In the genomic region with DNA sequence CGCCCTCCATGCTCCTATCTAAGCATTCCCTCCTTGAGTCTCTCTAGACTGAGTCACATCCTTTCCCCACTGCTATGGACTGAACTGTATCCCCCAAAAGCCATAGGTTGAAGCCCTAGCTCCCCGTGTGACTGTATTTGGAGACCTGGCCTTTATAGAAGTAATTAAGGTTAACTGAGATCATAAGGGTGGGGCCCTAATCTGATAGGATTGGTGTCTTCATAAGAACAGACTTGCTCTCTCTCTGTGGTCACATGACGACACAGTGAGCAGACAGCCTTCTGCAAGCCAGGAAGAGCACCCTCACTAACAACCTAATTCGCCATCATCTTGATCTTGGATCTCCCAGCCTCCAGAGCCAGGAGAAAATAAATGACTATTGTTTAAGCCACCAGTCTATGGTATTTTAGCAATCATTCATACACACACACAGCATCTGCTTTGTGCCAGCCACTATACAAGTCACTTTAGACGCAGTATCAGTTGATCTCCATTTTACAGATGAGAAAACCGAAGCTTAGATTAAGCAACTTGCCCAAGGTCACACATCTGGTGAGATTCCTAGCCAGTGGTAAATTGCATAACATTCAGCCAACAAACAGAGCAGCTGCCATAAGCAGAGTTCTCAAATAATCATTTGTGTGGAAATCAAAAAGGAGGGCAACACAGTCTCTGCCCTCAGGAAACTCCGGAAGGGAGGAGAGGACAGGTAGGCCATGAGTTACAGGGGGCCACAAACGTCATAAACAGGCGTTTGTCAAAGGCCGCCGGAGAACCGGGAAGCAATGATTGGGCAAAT, we compare ENCODE assay signal across 8 cellular contexts.
A peak's percentile ranks its signal among the peaks of the same experiment; 100 is the strongest.
DNase-seq lines count a peak whose midpoint lies in the region; ATAC-seq and TF ChIP-seq lines count a peak whose summit lies in the region.

No MANE protein-coding gene starts in this region.

- H3K4me3 ChIP-seq in Karpas-422 (ENCODE audit: low read length) (peak overlapping the region; percentile 67; the same call in 1 of the 2 replicates), adipocyte (ENCODE audit: low read length) (no peak overlapping the region)

- no peak overlapping the region for H2AFZ ChIP-seq in Karpas-422 (ENCODE audit: low read length)

- H3K9ac ChIP-seq in Karpas-422 (ENCODE audit: low read length) (no peak overlapping the region), adipocyte (ENCODE audit: low read length) (no peak overlapping the region)

- no peaks in the 10 kb centered on the region; the same call in 1 of the 2 replicates for H3K27me3 ChIP-seq in Karpas-422 (ENCODE audit: low read length)
- peaks cover 9% of the 10 kb centered on the region for H3K27me3 ChIP-seq in adipocyte (replicated peaks; ENCODE audit: control insufficient read depth, insufficient read depth, low read length)

- H3K79me2 ChIP-seq in Karpas-422 (ENCODE audit: low read length) = no peaks in the 10 kb centered on the region

- H4K20me1 ChIP-seq in Karpas-422 (ENCODE audit: insufficient read depth, low read depth, low read length) = no peaks in the 10 kb centered on the region

- H3K4me3 Mint-ChIP-seq in CD14-positive monocyte = peak overlapping the region in 1 of 2 donors; percentile 84
- peak overlapping the region; percentile 57 for H3K4me3 Mint-ChIP-seq in mesothelial cell of epicardium

- no peaks in the 10 kb centered on the region for H3K9me2 ChIP-seq in Karpas-422 (replicated peaks; ENCODE audit: insufficient read depth, low read length)

- ATAC-seq in HG03442 (IDR thresholded peaks at IDR 0.05; ENCODE audit: unreplicated experiment) (no peak), GM18511 (IDR thresholded peaks at IDR 0.05; ENCODE audit: unreplicated experiment) (no peak)

- TF ChIP-seq CTCF in CD14-positive monocyte (IDR thresholded peaks at IDR 0.05) (no peak), mesothelial cell of epicardium (IDR thresholded peaks at IDR 0.05; ENCODE audit: unreplicated experiment) (no peak)

- H3K4me1 ChIP-seq in Karpas-422 (ENCODE audit: low read length) (peaks cover 29% of the 10 kb centered on the region), adipocyte (ENCODE audit: control insufficient read depth, insufficient read depth, low read length) (peaks cover 11% of the 10 kb centered on the region)

- H3K9me3 Mint-ChIP-seq in CD14-positive monocyte (peaks cover 0 to 19% (median 8%) of the 10 kb centered on the region in 7 donors), mesothelial cell of epicardium (peaks cover 33% of the 10 kb centered on the region)

- H3K36me3 Mint-ChIP-seq in CD14-positive monocyte = peaks cover 6 to 9% of the 10 kb centered on the region in 2 donors
- H3K36me3 Mint-ChIP-seq in mesothelial cell of epicardium = peaks cover 16% of the 10 kb centered on the region

- H3K4me1 Mint-ChIP-seq in CD14-positive monocyte = peaks cover 40% of the 10 kb centered on the region
- peaks cover 11% of the 10 kb centered on the region for H3K4me1 Mint-ChIP-seq in mesothelial cell of epicardium

- intact Hi-C loops in CD14-positive monocyte (cut with micrococcal nuclease) = loop anchor here (2.0 to 5.0 kb wide), 3 partner anchors 19 to 68 kb away; partner anchors contain the start of gene HES1 (in 2 of the 2)

- H3K4me2 ChIP-seq in Karpas-422 (ENCODE audit: low read depth, low read length, poor library complexity, severe bottlenecking) = peak overlapping the region; percentile 68

- DNase-seq in CD14-positive monocyte (ENCODE audit: low spot score) = no peak
- no peak for DNase-seq in Karpas-422
- DNase-seq in adipocyte (ENCODE audit: low read depth) = peak; percentile 51
- DNase-seq in mesothelial cell of epicardium (ENCODE audit: low spot score in 2 of 2, unreplicated experiment in 2 of 2) = no peak
- DNase-seq in stimulated activated CD4-positive, alpha-beta T cell treated with anti-CD3 and anti-CD28 coated beads, Interleukin-1b, Interleukin-23, amount 100 ng/mL, for 48 hours = no peak
- no peak for DNase-seq in epidermal melanocyte (ENCODE audit: insufficient read length, low spot score)

- peak overlapping the region in 6 of 7 donors; percentile 70 to 92 (median 83) for H3K27ac Mint-ChIP-seq in CD14-positive monocyte
- H3K27ac Mint-ChIP-seq in mesothelial cell of epicardium = peak overlapping the region; percentile 62

- no peaks in the 10 kb centered on the region for H3K9me3 ChIP-seq in Karpas-422 (ENCODE audit: low read length)
- peaks cover 28% of the 10 kb centered on the region for H3K9me3 ChIP-seq in adipocyte (ENCODE audit: control insufficient read depth, low read length)

- H3K27ac ChIP-seq in Karpas-422 (ENCODE audit: low read length) = no peak overlapping the region

- no peaks in the 10 kb centered on the region for H3K36me3 ChIP-seq in Karpas-422 (ENCODE audit: insufficient read depth, low read length)
- no peaks in the 10 kb centered on the region for H3K36me3 ChIP-seq in adipocyte (ENCODE audit: control insufficient read depth, insufficient read depth, low read length, severe bottlenecking)

- peaks cover 23 to 47% (median 27%) of the 10 kb centered on the region in 3 donors for H3K27me3 Mint-ChIP-seq in CD14-positive monocyte (ENCODE audit: low read depth in 3 of 3)
- H3K27me3 Mint-ChIP-seq in mesothelial cell of epicardium (ENCODE audit: low read depth) = peaks cover 1% of the 10 kb centered on the region
